Comparison of ENCODE assay signal across 1 cellular context in genomic region chr2:218422403-218423086, GRCh38.
TF ChIP-seq lines count a peak whose summit lies in the region.

No MANE protein-coding gene starts in this region.

TF ChIP-seq in HepG2, 621 proteins besides CTCF, POLR2A, EP300 and RAD21:
- TF ChIP-seq ZNF224 (CRISPR knock-in tag; IDR thresholded peaks at IDR 0.05) = no peak
- TF ChIP-seq ELF4 (CRISPR knock-in tag; IDR thresholded peaks at IDR 0.05; ENCODE audit: borderline replicate concordance) = no peak
- 0 out of 2 replicates have a peak, but pooled peaks have one; percentile 8 for TF ChIP-seq ZNF687 (CRISPR knock-in tag; IDR thresholded peaks at IDR 0.05)
- no peak for TF ChIP-seq ZNF605 (CRISPR knock-in tag; IDR thresholded peaks at IDR 0.05)
- no peak for TF ChIP-seq RAD51 (IDR thresholded peaks at IDR 0.05; ENCODE audit: borderline replicate concordance)
- no peak for TF ChIP-seq HNRNPL (IDR thresholded peaks at IDR 0.05; ENCODE audit: low read depth, low read length)
- no peak for TF ChIP-seq ZUFSP (CRISPR knock-in tag; IDR thresholded peaks at IDR 0.05; ENCODE audit: borderline replicate concordance)
- TF ChIP-seq TCF12 (IDR thresholded peaks at IDR 0.05) = no peak
- no peak for TF ChIP-seq TCF12 (CRISPR knock-in tag; IDR thresholded peaks at IDR 0.05)
- no peak for TF ChIP-seq ZNF678 (CRISPR knock-in tag; IDR thresholded peaks at IDR 0.05)
- TF ChIP-seq ZNF343 (CRISPR knock-in tag; IDR thresholded peaks at IDR 0.05) = no peak
- TF ChIP-seq ATF7-NPFF (CRISPR knock-in tag; IDR thresholded peaks at IDR 0.05; ENCODE audit: low read depth) = no peak
- no peak for TF ChIP-seq ZNF431 (CRISPR knock-in tag; IDR thresholded peaks at IDR 0.05; ENCODE audit: borderline replicate concordance, low read depth)
- no peak for TF ChIP-seq SAP130 (CRISPR knock-in tag; IDR thresholded peaks at IDR 0.05; ENCODE audit: low read depth)
- TF ChIP-seq EZH2 (conservative IDR thresholded peaks at IDR 0.05; ENCODE audit: low read depth, low read length) = no peak
- TF ChIP-seq ZBTB33 (CRISPR knock-in tag; IDR thresholded peaks at IDR 0.05) = peak; percentile 52; the same call in 1 of the 2 replicates
- no peak for TF ChIP-seq MED1 (CRISPR knock-in tag; IDR thresholded peaks at IDR 0.05)
- TF ChIP-seq GATAD2A (CRISPR knock-in tag; IDR thresholded peaks at IDR 0.05) = no peak
- TF ChIP-seq NFAT5 (CRISPR knock-in tag; IDR thresholded peaks at IDR 0.05) = no peak
- TF ChIP-seq ZNF362 (CRISPR knock-in tag; IDR thresholded peaks at IDR 0.05; ENCODE audit: borderline replicate concordance) = no peak
- TF ChIP-seq TBX3 (IDR thresholded peaks at IDR 0.05; ENCODE audit: borderline replicate concordance) = no peak
- TF ChIP-seq ZNF570 (CRISPR knock-in tag; IDR thresholded peaks at IDR 0.05; ENCODE audit: borderline replicate concordance) = no peak
- no peak for TF ChIP-seq USF2 (IDR thresholded peaks at IDR 0.05; ENCODE audit: low read depth, low read length)
- TF ChIP-seq USF2 (CRISPR knock-in tag; IDR thresholded peaks at IDR 0.05; ENCODE audit: borderline replicate concordance) = no peak
- no peak for TF ChIP-seq JDP2 (CRISPR knock-in tag; IDR thresholded peaks at IDR 0.05; ENCODE audit: borderline replicate concordance)
- peak; percentile 79; the same call in 1 of the 2 replicates for TF ChIP-seq ZSCAN22 (CRISPR knock-in tag; IDR thresholded peaks at IDR 0.05)
